11 cellular contexts compared by ENCODE assay signal in genomic region chr7:94888542-94888941, GRCh38. TPM values are rescaled to one million over a fixed set of nuclear protein-coding genes. Genes with fewer than 3 reads are reported as not detected.
DNase-seq lines count a peak whose midpoint lies in the region; ATAC-seq, FAIRE-seq and TF ChIP-seq lines count a peak whose summit lies in the region.
"Had no signal": no experiment of that assay in that cellular context is flagged by ENCODE, and none has a peak within 500 bp of the region (broad histone marks: within the 10 kb centered on the region; RNA-seq: fewer than 3 reads in every experiment).

No MANE protein-coding gene starts in this region.

- TF ChIP-seq POLR2A in endothelial cell of umbilical vein (IDR thresholded peaks at IDR 0.05; ENCODE audit: low read depth, low read length) = no peak

- H4K20me1 ChIP-seq in endothelial cell of umbilical vein (replicated peaks; ENCODE audit: control insufficient read depth, extremely low read depth, insufficient read depth, low read length) = no peaks in the 10 kb centered on the region

- H3K9me3 ChIP-seq in endothelial cell of umbilical vein (replicated peaks; ENCODE audit: control insufficient read depth, insufficient read depth, low read length) (no peaks in the 10 kb centered on the region), mucosa of descending colon (no peaks in the 10 kb centered on the region)
- H3K9me3 ChIP-seq: ovary had no signal

- H3K36me3 ChIP-seq in endothelial cell of umbilical vein (ENCODE audit: control insufficient read depth in 2 of 2, extremely low read depth in 1 of 2, insufficient read depth in 2 of 2, low read length in 2 of 2) = no peaks in the 10 kb centered on the region
- H3K36me3 ChIP-seq in mucosa of descending colon (ENCODE audit: low read depth) = no peaks in the 10 kb centered on the region
- H3K36me3 ChIP-seq: ovary had no signal

- H3K4me3 Mint-ChIP-seq in activated T-helper 17 cell treated with anti-CD3 and anti-CD28 coated beads, Interleukin-2, amount 50 U/mL, for 72 hours = no peak overlapping the region
- H3K4me3 Mint-ChIP-seq: activated naive CD4-positive, alpha-beta T cell treated with anti-CD3 and anti-CD28 coated beads for 36 hours; stimulated activated effector memory CD8-positive, alpha-beta T cell treated with anti-CD3 and anti-CD28 coated beads, Interleukin-12 subunit alpha, Interleukin-12 subunit beta, amount 100 ng/mL, for 72 hours had no signal

- DNase-seq in DMS53 treated with DMSO at 0.1 percent for 48 hours (lab: John Stamatoyannopoulos, UW; ENCODE audit: unreplicated experiment) (peak; percentile 74), NCI-H2196 treated with DMSO at 0.1 percent for 48 hours (lab: John Stamatoyannopoulos, UW; ENCODE audit: unreplicated experiment) (peak; percentile 19), endothelial cell of umbilical vein (ENCODE audit: low read depth, low spot score) (peak; percentile 85), mucosa of descending colon (peak in 1 of 3 donors; percentile 55)
- DNase-seq in activated CD8-positive, alpha-beta memory T cell treated with anti-CD3 and anti-CD28 coated beads for 24 hours = no peak
- no peak for DNase-seq in activated naive CD4-positive, alpha-beta T cell treated with anti-CD3 and anti-CD28 coated beads, Interleukin-2, amount 50 U/mL, for 72 hours (ENCODE audit: low spot score in 2 of 2)
- DNase-seq: activated naive CD4-positive, alpha-beta T cell treated with anti-CD3 and anti-CD28 coated beads for 36 hours had no signal

- H3K9me1 ChIP-seq in endothelial cell of umbilical vein (replicated peaks; ENCODE audit: control insufficient read depth, extremely low read depth, insufficient read depth, low read length) = no peaks in the 10 kb centered on the region

- H2AFZ ChIP-seq in endothelial cell of umbilical vein (ENCODE audit: low read depth, low read length) = peak overlapping the region; percentile 13

- H3K27ac Mint-ChIP-seq in activated naive CD4-positive, alpha-beta T cell treated with anti-CD3 and anti-CD28 coated beads, Interleukin-2, amount 50 U/mL, for 72 hours = no peak overlapping the region
- no peak overlapping the region for H3K27ac Mint-ChIP-seq in activated T-helper 17 cell treated with anti-CD3 and anti-CD28 coated beads, Interleukin-2, amount 50 U/mL, for 72 hours
- H3K27ac Mint-ChIP-seq: activated naive CD4-positive, alpha-beta T cell treated with anti-CD3 and anti-CD28 coated beads for 36 hours; stimulated activated effector memory CD8-positive, alpha-beta T cell treated with anti-CD3 and anti-CD28 coated beads, Interleukin-12 subunit alpha, Interleukin-12 subunit beta, amount 100 ng/mL, for 72 hours had no signal

- H3K4me3 ChIP-seq in endothelial cell of umbilical vein (replicated peaks in 1 of 3; ENCODE audit: insufficient read depth in 1 of 3, low read depth in 1 of 3, low read length in 3 of 3) (no peak overlapping the region), mucosa of descending colon (no peak overlapping the region)
- H3K4me3 ChIP-seq: ovary had no signal

- FAIRE-seq in endothelial cell of umbilical vein (lab: Jason Lieb, UNC) = peak; percentile 75

- POLR2A ChIA-PET in endothelial cell of umbilical vein (lab: Charles Lee) = no interaction called here

- CTCF ChIA-PET in endothelial cell of umbilical vein (lab: Charles Lee) = interaction anchor here (0.7 to 2.5 kb wide), 9 partner anchors 10 to 599 kb away, joined by 3 to 12 read pairs (median 3); partner anchors contain the start of gene SGCE

- TF ChIP-seq CTCF in endothelial cell of umbilical vein (IDR thresholded peaks at IDR 0.05; ENCODE audit: extremely low read depth in 1 of 2, insufficient read depth in 1 of 2, low read depth in 1 of 2, low read length in 2 of 2) (peak; percentile 10 to 44), mucosa of descending colon (IDR thresholded peaks at IDR 0.05) (no peak)

- intact Hi-C loops in endothelial cell of umbilical vein (cut with micrococcal nuclease) (loop anchor here (1.0 to 10.0 kb wide), 5 partner anchors 20 to 444 kb away; partner anchors contain the start of gene SGCE), mucosa of descending colon (cut with DNase I, micrococcal nuclease) (no loop called here)

- H3K27ac ChIP-seq in endothelial cell of umbilical vein (ENCODE audit: insufficient read depth, low read depth, low read length) = no peak overlapping the region
- H3K27ac ChIP-seq: ovary had no signal

- no peaks in the 10 kb centered on the region for H3K27me3 ChIP-seq in endothelial cell of umbilical vein (ENCODE audit: control insufficient read depth in 2 of 2, insufficient read depth in 2 of 2, low read length in 2 of 2)
- H3K27me3 ChIP-seq: ovary had no signal

- H3K4me2 ChIP-seq in endothelial cell of umbilical vein (ENCODE audit: insufficient read depth, low read length) = no peak overlapping the region

- H3K9me3 Mint-ChIP-seq in activated naive CD4-positive, alpha-beta T cell treated with anti-CD3 and anti-CD28 coated beads, Interleukin-2, amount 50 U/mL, for 72 hours = peaks cover 0 to 8% of the 10 kb centered on the region in 2 donors
- H3K9me3 Mint-ChIP-seq in activated T-helper 17 cell treated with anti-CD3 and anti-CD28 coated beads, Interleukin-2, amount 50 U/mL, for 72 hours = no peaks in the 10 kb centered on the region
- H3K9me3 Mint-ChIP-seq: activated naive CD4-positive, alpha-beta T cell treated with anti-CD3 and anti-CD28 coated beads for 36 hours had no signal

- no peak overlapping the region for H3K9ac ChIP-seq in endothelial cell of umbilical vein (replicated peaks; ENCODE audit: extremely low read depth, insufficient read depth, low read length)

- no peaks in the 10 kb centered on the region for H3K79me2 ChIP-seq in endothelial cell of umbilical vein (ENCODE audit: control insufficient read depth, insufficient read depth, low read length)

- H3K27me3 Mint-ChIP-seq in activated T-helper 17 cell treated with anti-CD3 and anti-CD28 coated beads, Interleukin-2, amount 50 U/mL, for 72 hours = peaks cover 4% of the 10 kb centered on the region

- dilution Hi-C loops in endothelial cell of umbilical vein (cut with MboI; ENCODE audit: extremely low pct_ligation_motif_present, low sequenced_read_pairs) = no loop called here

- no TSS peak for BruUV-seq in endothelial cell of umbilical vein (replicated peaks; lab: Mats Ljungman, UMichigan)

- peaks cover 3% of the 10 kb centered on the region for H3K4me1 ChIP-seq in endothelial cell of umbilical vein (ENCODE audit: control insufficient read depth, extremely low read depth, insufficient read depth, low read length)
- H3K4me1 ChIP-seq in mucosa of descending colon (ENCODE audit: low read depth) = no peaks in the 10 kb centered on the region

- H3K4me1 Mint-ChIP-seq in activated T-helper 17 cell treated with anti-CD3 and anti-CD28 coated beads, Interleukin-2, amount 50 U/mL, for 72 hours = no peaks in the 10 kb centered on the region
- H3K4me1 Mint-ChIP-seq: stimulated activated effector memory CD8-positive, alpha-beta T cell treated with anti-CD3 and anti-CD28 coated beads, Interleukin-12 subunit alpha, Interleukin-12 subunit beta, amount 100 ng/mL, for 72 hours had no signal

- no peaks in the 10 kb centered on the region for H3K36me3 Mint-ChIP-seq in activated naive CD4-positive, alpha-beta T cell treated with anti-CD3 and anti-CD28 coated beads, Interleukin-2, amount 50 U/mL, for 72 hours
- no peaks in the 10 kb centered on the region for H3K36me3 Mint-ChIP-seq in activated T-helper 17 cell treated with anti-CD3 and anti-CD28 coated beads, Interleukin-2, amount 50 U/mL, for 72 hours (ENCODE audit: low read depth)
- H3K36me3 Mint-ChIP-seq: stimulated activated effector memory CD8-positive, alpha-beta T cell treated with anti-CD3 and anti-CD28 coated beads, Interleukin-12 subunit alpha, Interleukin-12 subunit beta, amount 100 ng/mL, for 72 hours had no signal

- ATAC-seq in mucosa of descending colon (peak; percentile 72), HG03095 (IDR thresholded peaks at IDR 0.05; ENCODE audit: unreplicated experiment) (no peak)
- no peak for ATAC-seq in activated naive CD4-positive, alpha-beta T cell treated with anti-CD3 and anti-CD28 coated beads, Interleukin-2, amount 50 U/mL, for 72 hours
- ATAC-seq in activated T-helper 17 cell treated with anti-CD3 and anti-CD28 coated beads, Interleukin-2, amount 50 U/mL, for 72 hours (replicated peaks) = no peak
- ATAC-seq: stimulated activated effector memory CD8-positive, alpha-beta T cell treated with anti-CD3 and anti-CD28 coated beads, Interleukin-12 subunit alpha, Interleukin-12 subunit beta, amount 100 ng/mL, for 72 hours had no signal

TF ChIP-seq in endothelial cell of umbilical vein, 7 proteins besides CTCF, POLR2A, EP300 and RAD21:
- TF ChIP-seq EZH2 (IDR thresholded peaks at IDR 0.05; ENCODE audit: borderline replicate concordance, low read depth, low read length, severe bottlenecking) = no peak
- no peak for TF ChIP-seq MAX (IDR thresholded peaks at IDR 0.05; ENCODE audit: insufficient read depth, insufficient read length)
- no peak for TF ChIP-seq JUN (IDR thresholded peaks at IDR 0.05; ENCODE audit: borderline replicate concordance, insufficient read depth, insufficient read length, low read depth)
- TF ChIP-seq MYC (IDR thresholded peaks at IDR 0.05; ENCODE audit: low read depth, low read length) = no peak
- no peak for TF ChIP-seq POLR2AphosphoS5 (IDR thresholded peaks at IDR 0.05; ENCODE audit: insufficient read depth, low read depth, low read length)
- TF ChIP-seq FOS (IDR thresholded peaks at IDR 0.05; ENCODE audit: borderline replicate concordance, insufficient read depth, low read length) = no peak
- no peak for TF ChIP-seq GATA2 (IDR thresholded peaks at IDR 0.05; ENCODE audit: insufficient read depth, insufficient read length, low read depth, low read length)

RNA-seq across cellular contexts. Expression of gene PPP1R9A, which starts 18.9 kb away (rescaled TPM):
- 3.0 and 3.2 TPM in 2 replicates for total RNA-seq in endothelial cell of umbilical vein
- polyA plus RNA-seq in endothelial cell of umbilical vein = 0.32 and 0.50 TPM in 2 replicates
- polyA plus RNA-seq in endothelial cell of umbilical vein (2011; cell fraction: cytosol; rRNA removed) = 0.23 and 0.25 TPM in 2 replicates
- polyA plus RNA-seq in endothelial cell of umbilical vein (2011; cell fraction: nucleus; rRNA removed) = 2.9 and 3.3 TPM in 2 replicates
- 0.16 TPM in 2 replicates for polyA plus RNA-seq in endothelial cell of umbilical vein (2012)
- 2.6 and 4.4 TPM in 2 replicates for polyA minus RNA-seq in endothelial cell of umbilical vein
- polyA minus RNA-seq in endothelial cell of umbilical vein (2011; cell fraction: cytosol; rRNA and poly(A)+ RNA removed) = 5.7 TPM
- polyA minus RNA-seq in endothelial cell of umbilical vein (2011; cell fraction: nucleus; rRNA and poly(A)+ RNA removed) = 6.4 and 7.8 TPM in 2 replicates
- total RNA-seq in mucosa of descending colon = 10 to 100 TPM; 17.8 to 48.9 (median 30.8) TPM
- not detected for total RNA-seq in activated naive CD4-positive, alpha-beta T cell treated with anti-CD3 and anti-CD28 coated beads, Interleukin-2, amount 50 U/mL, for 72 hours
- total RNA-seq in activated T-helper 17 cell treated with anti-CD3 and anti-CD28 coated beads, Interleukin-2, amount 50 U/mL, for 72 hours = not detected
- total RNA-seq: activated naive CD4-positive, alpha-beta T cell treated with anti-CD3 and anti-CD28 coated beads for 36 hours had no signal

Comparison
In these comparisons a context has a peak if more than half of its experiments do, and no peak if none do; other contexts are left out.
1. DNase-seq: peak in DMS53 treated with DMSO at 0.1 percent for 48 hours (single experiment), NCI-H2196 treated with DMSO at 0.1 percent for 48 hours (single experiment) and endothelial cell of umbilical vein (single experiment); none in activated CD8-positive, alpha-beta memory T cell treated with anti-CD3 and anti-CD28 coated beads for 24 hours (single experiment) and activated naive CD4-positive, alpha-beta T cell treated with anti-CD3 and anti-CD28 coated beads, Interleukin-2, amount 50 U/mL, for 72 hours (0 of 2).